ENCODE assay signal across 13 cellular contexts in the genomic region with DNA sequence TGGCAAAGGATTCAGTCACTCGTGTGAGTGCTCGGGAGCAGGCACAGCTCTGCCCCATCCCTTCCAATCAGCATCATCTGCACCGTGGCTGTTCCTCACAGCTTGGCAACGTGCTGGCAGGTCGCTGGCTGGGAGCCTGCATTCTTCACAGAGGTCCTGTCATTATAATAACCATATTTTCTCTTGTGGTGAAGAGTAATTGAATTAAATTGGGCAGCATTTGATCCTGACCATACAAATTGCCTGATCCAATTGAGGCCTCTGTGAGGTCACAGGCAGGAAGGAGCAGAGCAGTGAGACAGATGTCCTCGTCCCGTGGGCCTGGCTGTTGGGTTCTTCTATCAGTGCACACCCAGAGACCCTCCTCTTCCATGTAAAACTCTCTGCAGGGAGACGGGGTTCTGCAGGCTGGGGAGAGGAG.
DNase-seq lines count a peak whose midpoint lies in the region; ATAC-seq, FAIRE-seq and TF ChIP-seq lines count a peak whose summit lies in the region.
"Had no signal": no experiment of that assay in that cellular context is flagged by ENCODE, and none has a peak within 500 bp of the region (broad histone marks: within the 10 kb centered on the region; RNA-seq: fewer than 3 reads in every experiment).

No MANE protein-coding gene starts in this region.

- H3K36me3 ChIP-seq in Caco-2 (ENCODE audit: control insufficient read depth, insufficient read depth, low read length) (no peaks in the 10 kb centered on the region), trophoblast cell (ENCODE audit: control insufficient read depth in 1 of 2, insufficient read depth in 2 of 2, low read length in 2 of 2) (no peaks in the 10 kb centered on the region), kidney (ENCODE audit: control insufficient read depth in 1 of 2, insufficient read depth in 2 of 2, low read length in 2 of 2) (no peaks in the 10 kb centered on the region)
- H3K36me3 ChIP-seq: BLaER1, cardiac muscle cell, esophagus squamous epithelium had no signal

- no peak overlapping the region for H3K14ac ChIP-seq in trophoblast cell (ENCODE audit: low read length)

- no peaks in the 10 kb centered on the region for H3K27me3 ChIP-seq in Caco-2 (replicated peaks; ENCODE audit: control insufficient read depth, insufficient read depth, low read length)
- no peaks in the 10 kb centered on the region for H3K27me3 ChIP-seq in trophoblast cell (ENCODE audit: insufficient read depth, low read length)
- H3K27me3 ChIP-seq: BLaER1, cardiac muscle cell, esophagus squamous epithelium had no signal

- no TSS peak for BruUV-seq in Caco-2 (replicated peaks; lab: Mats Ljungman, UMichigan)

- no peak overlapping the region for H3K18ac ChIP-seq in trophoblast cell (ENCODE audit: low read length)

- CTCF ChIA-PET in Caco-2 (lab: Charles Lee), result interaction anchor here (1.0 to 1.9 kb wide), 2 partner anchors 121 to 620 kb away, joined by 3 to 5 read pairs; no protein-coding TSS in a partner anchor

- H3K36me3 Mint-ChIP-seq in Caco-2 (ENCODE audit: insufficient read depth, unreplicated experiment), result no peaks in the 10 kb centered on the region

- peaks cover 6% of the 10 kb centered on the region for H3K79me1 ChIP-seq in trophoblast cell (ENCODE audit: low read length)

- H3K9ac ChIP-seq in trophoblast cell (ENCODE audit: low read length) (no peak overlapping the region), kidney (ENCODE audit: low read length in 2 of 2) (no peak overlapping the region)
- H3K9ac ChIP-seq: BLaER1 had no signal

- no peak for FAIRE-seq in kidney (lab: Jason Lieb, UNC)
- FAIRE-seq: GM19239 had no signal

- H2BK120ac ChIP-seq in trophoblast cell (ENCODE audit: insufficient read depth, low read length, poor library complexity), result no peak overlapping the region

- H3K4me1 Mint-ChIP-seq in Caco-2 (ENCODE audit: low read depth, unreplicated experiment), result peaks cover 22% of the 10 kb centered on the region

- H3K4me2 ChIP-seq in trophoblast cell (ENCODE audit: low read length), result no peak overlapping the region
- H3K4me2 ChIP-seq: BLaER1 had no signal

- H3K9me3 ChIP-seq in Caco-2 (0 out of 2 replicates have a peak, but pooled peaks cover 2% of the 10 kb centered on the region), trophoblast cell (ENCODE audit: insufficient read depth, low read depth, low read length) (no peaks in the 10 kb centered on the region), kidney (ENCODE audit: control insufficient read depth in 1 of 2, low read length in 2 of 2) (no peaks in the 10 kb centered on the region)
- H3K9me3 ChIP-seq: BLaER1, esophagus squamous epithelium had no signal

- POLR2A ChIA-PET in Caco-2 (lab: Charles Lee), result no interaction called here

- ATAC-seq in activated CD4-positive, CD25-positive, alpha-beta regulatory T cell treated with anti-CD3 and anti-CD28 coated beads, Interleukin-2, amount 50 U/mL, for 24 hours, result no peak

- intact Hi-C loops in Caco-2 (cut with micrococcal nuclease; ENCODE audit: unreplicated experiment), result loop anchor here (5.0 to 10.0 kb wide), 3 partner anchors 121 to 522 kb away; no protein-coding TSS in a partner anchor
- intact Hi-C loops in kidney (cut with DNase I), result loop anchor here (10.0 kb wide), 1 partner anchor 622 kb away; no protein-coding TSS in a partner anchor

- DNase-seq in Caco-2 (no peak), NCI-H446 (lab: John Stamatoyannopoulos, UW) (peak; percentile 50 to 89), astrocyte of the cerebellum (ENCODE audit: low read depth) (peak; percentile 6), trophoblast cell (no peak), kidney (no peak), SHP77 treated with DMSO at 0.1 percent for 48 hours (lab: John Stamatoyannopoulos, UW) (no peak)
- DNase-seq: DMS53, esophagus squamous epithelium, NCI-H187 treated with DMSO at 0.1 percent for 48 hours had no signal

- H4K91ac ChIP-seq in trophoblast cell (ENCODE audit: low read depth, low read length), result peak overlapping the region; percentile 25

- H3K27ac ChIP-seq in trophoblast cell (ENCODE audit: low read depth, low read length), result no peak overlapping the region
- no peak overlapping the region for H3K27ac ChIP-seq in kidney (ENCODE audit: low read depth in 2 of 2, low read length in 2 of 2)
- H3K27ac ChIP-seq: BLaER1, cardiac muscle cell, esophagus squamous epithelium had no signal

- H3K27ac Mint-ChIP-seq in Caco-2 (ENCODE audit: unreplicated experiment), result no peak overlapping the region

- H3K79me2 ChIP-seq in trophoblast cell (ENCODE audit: control insufficient read depth, insufficient read depth, low read length, poor library complexity), result no peaks in the 10 kb centered on the region

- no peak overlapping the region for H3K4me3 ChIP-seq in Caco-2 (ENCODE audit: low read depth, low read length)
- H3K4me3 ChIP-seq in astrocyte of the cerebellum (ENCODE audit: low read depth, low read length), result no peak overlapping the region
- no peak overlapping the region for H3K4me3 ChIP-seq in trophoblast cell (ENCODE audit: low read depth, low read length)
- H3K4me3 ChIP-seq in kidney (ENCODE audit: low read length in 2 of 2), result no peak overlapping the region
- H3K4me3 ChIP-seq: BLaER1, cardiac muscle cell, esophagus squamous epithelium had no signal

- no peak overlapping the region for H3K4ac ChIP-seq in trophoblast cell (ENCODE audit: low read depth, low read length)

- no peak overlapping the region for H2AFZ ChIP-seq in trophoblast cell (ENCODE audit: insufficient read depth, low read length, poor library complexity)

- H3K4me1 ChIP-seq in Caco-2 (peaks cover 22% of the 10 kb centered on the region), trophoblast cell (ENCODE audit: control insufficient read depth in 1 of 2, insufficient read depth in 2 of 2, low read length in 2 of 2) (peaks cover 6 to 10% of the 10 kb centered on the region in 2 experiments), kidney (ENCODE audit: control insufficient read depth in 1 of 2, insufficient read depth in 1 of 2, low read depth in 1 of 2, low read length in 2 of 2) (no peaks in the 10 kb centered on the region)

- WGBS in trophoblast cell (ENCODE audit: extremely low coverage, insufficient coverage, insufficient read length), result no CpG with 5 or more reads among the region's 8 CpGs

- H3K27me3 Mint-ChIP-seq in Caco-2 (ENCODE audit: insufficient read depth, unreplicated experiment), result no peaks in the 10 kb centered on the region

- TF ChIP-seq CTCF in Caco-2 (IDR thresholded peaks at IDR 0.05; ENCODE audit: insufficient read depth in 1 of 2, low read depth in 1 of 2, low read length in 1 of 2, severe bottlenecking in 1 of 2, unreplicated experiment in 1 of 2) (no peak), astrocyte of the cerebellum (IDR thresholded peaks at IDR 0.05; ENCODE audit: low read depth, low read length, missing control alignments) (no peak), kidney (IDR thresholded peaks at IDR 0.05; ENCODE audit: borderline replicate concordance, extremely low read depth, insufficient read depth) (no peak)

- no peaks in the 10 kb centered on the region for H3K9me3 Mint-ChIP-seq in Caco-2 (ENCODE audit: unreplicated experiment)

- peak overlapping the region; percentile 66 for H2BK12ac ChIP-seq in trophoblast cell (ENCODE audit: low read length)

- H4K12ac ChIP-seq in trophoblast cell (ENCODE audit: low read depth, low read length), result no peak overlapping the region

- in situ Hi-C loops in astrocyte of the cerebellum (cut with HindIII; ENCODE audit: low sequenced_read_pairs), result no loop called here

- H2AK5ac ChIP-seq in trophoblast cell (ENCODE audit: low read length), result peak overlapping the region; percentile 75

- no peak overlapping the region for H3K23ac ChIP-seq in trophoblast cell (ENCODE audit: low read length)

- H3K4me3 Mint-ChIP-seq in Caco-2 (ENCODE audit: unreplicated experiment), result peak overlapping the region; percentile 59

- no peak overlapping the region for H2BK5ac ChIP-seq in trophoblast cell (ENCODE audit: low read depth, low read length, poor library complexity)

- no peak overlapping the region for H4K8ac ChIP-seq in trophoblast cell (ENCODE audit: low read depth, low read length)

Comparison
In these comparisons a context has a peak if more than half of its experiments do, and no peak if none do; other contexts are left out.
1. DNase-seq: peak in NCI-H446 (2 of 2) and astrocyte of the cerebellum (single experiment); none in Caco-2 (0 of 2), trophoblast cell (0 of 2), kidney (single experiment) and SHP77 treated with DMSO at 0.1 percent for 48 hours (single experiment).